In the genomic region with DNA sequence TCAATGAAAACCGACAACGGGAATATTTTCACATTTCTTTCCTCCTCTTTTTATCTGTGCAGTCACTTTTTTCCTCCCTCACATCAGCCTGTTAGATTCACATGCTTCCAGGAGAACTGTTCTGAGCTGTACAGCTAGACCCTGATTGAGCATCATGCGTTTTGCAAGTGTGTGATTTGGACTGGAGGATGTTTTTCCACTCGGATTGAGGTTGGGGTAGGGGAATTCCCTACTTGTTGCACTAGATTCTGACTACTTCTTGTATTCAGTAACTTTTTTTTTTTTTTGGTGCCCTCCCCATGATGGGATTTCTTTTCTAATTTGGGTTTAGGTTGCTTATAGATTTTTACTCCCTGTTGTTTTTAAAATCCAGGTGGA, we compare ENCODE assay signal across 14 cellular contexts. TPM values are rescaled to one million over a fixed set of nuclear protein-coding genes. Genes with fewer than 3 reads are reported as not detected.
DNase-seq lines count a peak whose midpoint lies in the region; ATAC-seq and TF ChIP-seq lines count a peak whose summit lies in the region.
"Had no signal": no experiment of that assay in that cellular context is flagged by ENCODE, and none has a peak within 500 bp of the region (broad histone marks: within the 10 kb centered on the region; RNA-seq: fewer than 3 reads in every experiment).

No MANE protein-coding gene starts in this region.

- H3K27ac ChIP-seq in CD4-positive, alpha-beta T cell (ENCODE audit: low read depth, low read length), result no peak overlapping the region
- no peak overlapping the region for H3K27ac ChIP-seq in HEK293 (ENCODE audit: extremely low read depth, low read depth, low read length)
- H3K27ac ChIP-seq in left ventricle myocardium inferior (replicated peaks), result no peak overlapping the region
- H3K27ac ChIP-seq: breast epithelium, GM23248, PC-9 had no signal

- no peaks in the 10 kb centered on the region for H3K9me3 Mint-ChIP-seq in CD4-positive, alpha-beta T cell
- no peaks in the 10 kb centered on the region for H3K9me3 Mint-ChIP-seq in activated naive CD8-positive, alpha-beta T cell treated with anti-CD3 and anti-CD28 coated beads, Interleukin-2, amount 50 U/mL, for 24 hours
- H3K9me3 Mint-ChIP-seq in nephron, result no peaks in the 10 kb centered on the region
- H3K9me3 Mint-ChIP-seq: effector memory CD8-positive, alpha-beta T cell had no signal

- H3K4me3 Mint-ChIP-seq in CD4-positive, alpha-beta T cell, result peak overlapping the region; percentile 70
- peak overlapping the region; percentile 16 for H3K4me3 Mint-ChIP-seq in activated naive CD8-positive, alpha-beta T cell treated with anti-CD3 and anti-CD28 coated beads, Interleukin-2, amount 50 U/mL, for 24 hours
- peak overlapping the region; percentile 56 to 87 (median 64) for H3K4me3 Mint-ChIP-seq in nephron
- H3K4me3 Mint-ChIP-seq: effector memory CD8-positive, alpha-beta T cell had no signal

- peaks cover 80% of the 10 kb centered on the region for H3K4me1 Mint-ChIP-seq in CD4-positive, alpha-beta T cell (ENCODE audit: low read depth)
- peaks cover 67% of the 10 kb centered on the region for H3K4me1 Mint-ChIP-seq in activated naive CD8-positive, alpha-beta T cell treated with anti-CD3 and anti-CD28 coated beads, Interleukin-2, amount 50 U/mL, for 24 hours
- H3K4me1 Mint-ChIP-seq in nephron, result peaks cover 35% of the 10 kb centered on the region

- H3K9me3 ChIP-seq in CD4-positive, alpha-beta T cell (ENCODE audit: control insufficient read depth, low read length), result no peaks in the 10 kb centered on the region
- H3K9me3 ChIP-seq in HEK293 (ENCODE audit: control insufficient read depth, insufficient read depth, low read depth, low read length), result no peaks in the 10 kb centered on the region
- no peaks in the 10 kb centered on the region for H3K9me3 ChIP-seq in left ventricle myocardium inferior (replicated peaks)
- H3K9me3 ChIP-seq: BE2C, breast epithelium had no signal

- CTCF ChIA-PET in CD4-positive, alpha-beta T cell (lab: Charles Lee), result interaction anchor here (0.7 to 4.9 kb wide), 3 partner anchors 17 to 108 kb away, joined by 3 to 28 read pairs (median 4); no protein-coding TSS in a partner anchor
- CTCF ChIA-PET in HEK293 (lab: Yijun Ruan, JAX), result interaction anchor here (0.6 to 3.3 kb wide), 4 partner anchors 12 to 411 kb away, joined by 3 to 20 read pairs (median 4); no protein-coding TSS in a partner anchor

- H3K36me3 ChIP-seq in HEK293 (ENCODE audit: control insufficient read depth in 2 of 2, insufficient read depth in 1 of 2, low read length in 2 of 2), result peaks cover 43 to 63% of the 10 kb centered on the region in 2 experiments; a peak in 2 of 3 replicates
- H3K36me3 ChIP-seq in left ventricle myocardium inferior, result peaks cover 50% of the 10 kb centered on the region
- H3K36me3 ChIP-seq: breast epithelium had no signal

- no peak for TF ChIP-seq CTCF in CD4-positive, alpha-beta T cell (IDR thresholded peaks at IDR 0.05)
- TF ChIP-seq CTCF in HEK293 (tag by site-specific recombination; IDR thresholded peaks at IDR 0.05) (no peak), nephron (IDR thresholded peaks at IDR 0.05; ENCODE audit: unreplicated experiment in 3 of 3) (no peak), left ventricle myocardium inferior (IDR thresholded peaks at IDR 0.05; ENCODE audit: borderline replicate concordance) (no peak)

- no peaks in the 10 kb centered on the region for H3K27me3 Mint-ChIP-seq in CD4-positive, alpha-beta T cell
- no peaks in the 10 kb centered on the region for H3K27me3 Mint-ChIP-seq in activated naive CD8-positive, alpha-beta T cell treated with anti-CD3 and anti-CD28 coated beads, Interleukin-2, amount 50 U/mL, for 24 hours
- H3K27me3 Mint-ChIP-seq in nephron (ENCODE audit: low read depth), result peaks cover 40% of the 10 kb centered on the region
- H3K27me3 Mint-ChIP-seq: effector memory CD8-positive, alpha-beta T cell had no signal

- H3K27ac Mint-ChIP-seq in CD4-positive, alpha-beta T cell, result peak overlapping the region; percentile 26
- no peak overlapping the region for H3K27ac Mint-ChIP-seq in activated naive CD8-positive, alpha-beta T cell treated with anti-CD3 and anti-CD28 coated beads, Interleukin-2, amount 50 U/mL, for 24 hours
- H3K27ac Mint-ChIP-seq in nephron, result no peak overlapping the region
- H3K27ac Mint-ChIP-seq: effector memory CD8-positive, alpha-beta T cell had no signal

- peaks cover 93% of the 10 kb centered on the region for H3K36me3 Mint-ChIP-seq in CD4-positive, alpha-beta T cell (ENCODE audit: low read depth)
- H3K36me3 Mint-ChIP-seq in activated naive CD8-positive, alpha-beta T cell treated with anti-CD3 and anti-CD28 coated beads, Interleukin-2, amount 50 U/mL, for 24 hours (ENCODE audit: low read depth), result peaks cover 56% of the 10 kb centered on the region
- peaks cover 60% of the 10 kb centered on the region for H3K36me3 Mint-ChIP-seq in nephron (ENCODE audit: low read depth)

- intact Hi-C loops in CD4-positive, alpha-beta T cell (cut with DNase I, micrococcal nuclease), result no loop called here
- intact Hi-C loops in left ventricle myocardium inferior (cut with micrococcal nuclease), result no loop called here

- H3K4me3 ChIP-seq in HEK293 (ENCODE audit: low read depth, low read length), result no peak overlapping the region
- no peak overlapping the region for H3K4me3 ChIP-seq in left ventricle myocardium inferior
- H3K4me3 ChIP-seq: breast epithelium, GM23248, PC-9 had no signal

- POLR2A ChIA-PET in CD4-positive, alpha-beta T cell (lab: Charles Lee), result interaction anchor here (0.7 kb wide), 1 partner anchor 9 kb away, joined by 5 read pairs; no protein-coding TSS in a partner anchor
- POLR2A ChIA-PET in HEK293 (lab: Yijun Ruan, JAX), result no interaction called here

- H3K4me1 ChIP-seq in HEK293 (ENCODE audit: control insufficient read depth, insufficient read depth, low read length) (peaks cover 11% of the 10 kb centered on the region; the same call in 1 of the 2 replicates), left ventricle myocardium inferior (peaks cover 57% of the 10 kb centered on the region)

- ATAC-seq in CD4-positive, alpha-beta T cell (ENCODE audit: poor library complexity), result no peak
- peak; percentile 47 for ATAC-seq in activated naive CD8-positive, alpha-beta T cell treated with anti-CD3 and anti-CD28 coated beads, Interleukin-2, amount 50 U/mL, for 24 hours
- ATAC-seq in HG03520 (IDR thresholded peaks at IDR 0.05; ENCODE audit: unreplicated experiment) (no peak), HG02840 (IDR thresholded peaks at IDR 0.05; ENCODE audit: low FRiP score, unreplicated experiment) (no peak)
- ATAC-seq: effector memory CD8-positive, alpha-beta T cell had no signal

- no peaks in the 10 kb centered on the region for H3K27me3 ChIP-seq in CD4-positive, alpha-beta T cell (ENCODE audit: control insufficient read depth, insufficient read depth, low read length)
- no peaks in the 10 kb centered on the region for H3K27me3 ChIP-seq in left ventricle myocardium inferior (ENCODE audit: low read depth)
- H3K27me3 ChIP-seq: BE2C, breast epithelium had no signal

- no peak for DNase-seq in CD4-positive, alpha-beta T cell
- no peak for DNase-seq in activated naive CD8-positive, alpha-beta T cell treated with anti-CD3 and anti-CD28 coated beads, Interleukin-2, amount 50 U/mL, for 24 hours
- no peak for DNase-seq in left ventricle myocardium inferior
- DNase-seq: activated gamma-delta T cell treated with Interleukin-2 at 50 U/mL for 16 hours; BE2C; effector memory CD8-positive, alpha-beta T cell; GM23248; NCI-H1694; PC-9 had no signal

TF ChIP-seq in HEK293, 187 proteins besides CTCF, POLR2A, EP300 and RAD21:
- TF ChIP-seq SCRT2 (tag by site-specific recombination; IDR thresholded peaks at IDR 0.05) (0 out of 2 replicates have a peak, but pooled peaks have one; percentile 17), ZNF558 (tag by site-specific recombination; IDR thresholded peaks at IDR 0.05) (no peak)

RNA-seq across cellular contexts. Expression of gene MSI2, which starts 4.8 kb away (rescaled TPM):
- total RNA-seq in CD4-positive, alpha-beta T cell, result 100 to 1,000 TPM; 129 to 132 TPM
- total RNA-seq in left ventricle myocardium inferior, result 118 TPM

Comparison
In these comparisons a context has a peak if more than half of its experiments do, and no peak if none do; other contexts are left out.
1. H3K4me3 Mint-ChIP-seq: peak in every context shown above with its lines; median percentile 70 in CD4-positive, alpha-beta T cell; 64 in nephron; 16 in activated naive CD8-positive, alpha-beta T cell treated with anti-CD3 and anti-CD28 coated beads, Interleukin-2, amount 50 U/mL, for 24 hours.